1 cellular context compared by ENCODE assay signal in the genomic region with DNA sequence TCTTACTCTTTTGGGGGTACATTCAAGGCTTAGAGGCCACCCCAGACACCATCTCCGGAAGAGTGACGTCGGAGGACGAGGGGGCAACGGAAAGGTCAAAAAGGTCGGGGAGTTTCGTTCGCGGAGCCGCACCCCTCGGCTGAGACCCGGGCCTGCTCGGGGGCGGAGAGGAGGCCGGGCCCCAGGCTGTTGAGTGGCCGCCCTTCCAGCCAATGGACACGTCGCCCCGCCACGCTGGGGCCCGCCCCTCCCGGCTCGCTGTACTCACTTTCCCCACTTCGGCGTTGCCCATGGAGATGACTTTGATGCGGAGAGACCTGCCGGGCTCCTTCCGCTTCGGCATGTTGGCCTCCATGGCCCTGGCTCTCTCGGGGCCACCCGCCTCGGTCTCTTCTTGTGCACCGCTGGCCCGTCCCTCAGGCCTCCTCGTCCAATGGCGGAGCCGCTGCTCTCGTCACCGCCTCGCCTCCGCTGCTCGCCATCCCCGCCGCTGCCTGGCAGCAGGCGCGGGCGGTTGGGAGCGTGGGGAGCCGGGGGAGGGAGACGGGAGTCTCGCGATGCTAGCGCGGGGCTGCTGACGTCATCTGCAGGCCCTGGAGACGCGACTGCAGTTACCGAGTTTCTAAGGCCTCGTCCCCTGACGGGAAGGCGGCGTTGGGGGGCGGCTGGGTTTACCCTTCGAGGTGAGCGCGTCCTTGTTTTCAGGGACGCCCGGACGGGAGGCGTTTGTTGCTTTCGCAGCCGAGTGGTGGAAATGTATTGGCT.
TF ChIP-seq lines count a peak whose summit lies in the region.

A gene (minus strand): TSS at position 406 of the 765 bp plus-strand sequence. CDS start 51 bp downstream, at position 355.

TF ChIP-seq in WTC11, 78 proteins besides CTCF, POLR2A, EP300 and RAD21 (continued from another document and continues in another):
- TF ChIP-seq, protein P1, sequence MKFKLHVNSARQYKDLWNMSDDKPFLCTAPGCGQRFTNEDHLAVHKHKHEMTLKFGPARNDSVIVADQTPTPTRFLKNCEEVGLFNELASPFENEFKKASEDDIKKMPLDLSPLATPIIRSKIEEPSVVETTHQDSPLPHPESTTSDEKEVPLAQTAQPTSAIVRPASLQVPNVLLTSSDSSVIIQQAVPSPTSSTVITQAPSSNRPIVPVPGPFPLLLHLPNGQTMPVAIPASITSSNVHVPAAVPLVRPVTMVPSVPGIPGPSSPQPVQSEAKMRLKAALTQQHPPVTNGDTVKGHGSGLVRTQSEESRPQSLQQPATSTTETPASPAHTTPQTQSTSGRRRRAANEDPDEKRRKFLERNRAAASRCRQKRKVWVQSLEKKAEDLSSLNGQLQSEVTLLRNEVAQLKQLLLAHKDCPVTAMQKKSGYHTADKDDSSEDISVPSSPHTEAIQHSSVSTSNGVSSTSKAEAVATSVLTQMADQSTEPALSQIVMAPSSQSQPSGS (CRISPR knock-in tag; IDR thresholded peaks at IDR 0.05; ENCODE audit: borderline replicate concordance, low read depth) = no peak
- TF ChIP-seq CBFB (CRISPR knock-in tag; IDR thresholded peaks at IDR 0.05; ENCODE audit: low read depth) (peak; percentile 81; the same call in 1 of the 2 replicates), SOX15 (CRISPR knock-in tag; IDR thresholded peaks at IDR 0.05) (no peak), JUN (CRISPR knock-in tag; IDR thresholded peaks at IDR 0.05) (no peak), ZNF416 (CRISPR knock-in tag; IDR thresholded peaks at IDR 0.05) (no peak), NR3C1 (CRISPR knock-in tag; conservative IDR thresholded peaks at IDR 0.05; ENCODE audit: low read depth) (no peak), ESRRA (CRISPR knock-in tag; IDR thresholded peaks at IDR 0.05; ENCODE audit: borderline replicate concordance) (peak; percentile 73), FOXK1 (CRISPR knock-in tag; IDR thresholded peaks at IDR 0.05) (peak; percentile 93), FOXJ3 (CRISPR knock-in tag; IDR thresholded peaks at IDR 0.05; ENCODE audit: borderline replicate concordance) (no peak), FOXP1 (CRISPR knock-in tag; IDR thresholded peaks at IDR 0.05; ENCODE audit: borderline replicate concordance) (peak; percentile 93), TP53 (CRISPR knock-in tag; IDR thresholded peaks at IDR 0.05) (0 out of 2 replicates have a peak, but pooled peaks have one; percentile 28), NFYB (CRISPR knock-in tag; conservative IDR thresholded peaks at IDR 0.05; ENCODE audit: low read depth) (peak; percentile 88), GRHL2 (CRISPR knock-in tag; IDR thresholded peaks at IDR 0.05; ENCODE audit: insufficient replicate concordance, severe bottlenecking) (no peak), CREM (CRISPR knock-in tag; IDR thresholded peaks at IDR 0.05) (peak; percentile 93), ZNF263 (CRISPR knock-in tag; IDR thresholded peaks at IDR 0.05; ENCODE audit: low read depth) (no peak), NFE2L1 (CRISPR knock-in tag; IDR thresholded peaks at IDR 0.05) (peak; percentile 70; the same call in 1 of the 2 replicates), EMX1 (CRISPR knock-in tag; IDR thresholded peaks at IDR 0.05) (no peak), ZNF121 (CRISPR knock-in tag; IDR thresholded peaks at IDR 0.05) (no peak), ZNF396 (CRISPR knock-in tag; IDR thresholded peaks at IDR 0.05; ENCODE audit: borderline replicate concordance) (no peak), ATF1 (CRISPR knock-in tag; IDR thresholded peaks at IDR 0.05) (no peak), ZBTB21 (CRISPR knock-in tag; IDR thresholded peaks at IDR 0.05; ENCODE audit: borderline replicate concordance) (peak; percentile 73; the same call in 1 of the 2 replicates), PRRX2 (CRISPR knock-in tag; IDR thresholded peaks at IDR 0.05) (no peak), GABPB1 (CRISPR knock-in tag; IDR thresholded peaks at IDR 0.05) (peak; percentile 80), ZNF219 (CRISPR knock-in tag; IDR thresholded peaks at IDR 0.05; ENCODE audit: borderline replicate concordance) (no peak), TEAD4 (CRISPR knock-in tag; IDR thresholded peaks at IDR 0.05) (no peak), ETV6 (CRISPR knock-in tag; IDR thresholded peaks at IDR 0.05) (peak; percentile 90), SMAD3 (CRISPR knock-in tag; IDR thresholded peaks at IDR 0.05; ENCODE audit: borderline replicate concordance) (0 out of 2 replicates have a peak, but pooled peaks have one; percentile 17), ZNF423 (CRISPR knock-in tag; IDR thresholded peaks at IDR 0.05) (no peak), MXD4 (CRISPR knock-in tag; IDR thresholded peaks at IDR 0.05; ENCODE audit: borderline replicate concordance) (no peak)
- TF ChIP-seq, protein P2, sequence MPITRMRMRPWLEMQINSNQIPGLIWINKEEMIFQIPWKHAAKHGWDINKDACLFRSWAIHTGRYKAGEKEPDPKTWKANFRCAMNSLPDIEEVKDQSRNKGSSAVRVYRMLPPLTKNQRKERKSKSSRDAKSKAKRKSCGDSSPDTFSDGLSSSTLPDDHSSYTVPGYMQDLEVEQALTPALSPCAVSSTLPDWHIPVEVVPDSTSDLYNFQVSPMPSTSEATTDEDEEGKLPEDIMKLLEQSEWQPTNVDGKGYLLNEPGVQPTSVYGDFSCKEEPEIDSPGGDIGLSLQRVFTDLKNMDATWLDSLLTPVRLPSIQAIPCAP (CRISPR knock-in tag; IDR thresholded peaks at IDR 0.05) = 0 out of 2 replicates have a peak, but pooled peaks have one; percentile 39
- TF ChIP-seq, protein P3, sequence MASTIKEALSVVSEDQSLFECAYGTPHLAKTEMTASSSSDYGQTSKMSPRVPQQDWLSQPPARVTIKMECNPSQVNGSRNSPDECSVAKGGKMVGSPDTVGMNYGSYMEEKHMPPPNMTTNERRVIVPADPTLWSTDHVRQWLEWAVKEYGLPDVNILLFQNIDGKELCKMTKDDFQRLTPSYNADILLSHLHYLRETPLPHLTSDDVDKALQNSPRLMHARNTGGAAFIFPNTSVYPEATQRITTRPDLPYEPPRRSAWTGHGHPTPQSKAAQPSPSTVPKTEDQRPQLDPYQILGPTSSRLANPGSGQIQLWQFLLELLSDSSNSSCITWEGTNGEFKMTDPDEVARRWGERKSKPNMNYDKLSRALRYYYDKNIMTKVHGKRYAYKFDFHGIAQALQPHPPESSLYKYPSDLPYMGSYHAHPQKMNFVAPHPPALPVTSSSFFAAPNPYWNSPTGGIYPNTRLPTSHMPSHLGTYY (CRISPR knock-in tag; IDR thresholded peaks at IDR 0.05) = no peak
- TF ChIP-seq, protein P4, sequence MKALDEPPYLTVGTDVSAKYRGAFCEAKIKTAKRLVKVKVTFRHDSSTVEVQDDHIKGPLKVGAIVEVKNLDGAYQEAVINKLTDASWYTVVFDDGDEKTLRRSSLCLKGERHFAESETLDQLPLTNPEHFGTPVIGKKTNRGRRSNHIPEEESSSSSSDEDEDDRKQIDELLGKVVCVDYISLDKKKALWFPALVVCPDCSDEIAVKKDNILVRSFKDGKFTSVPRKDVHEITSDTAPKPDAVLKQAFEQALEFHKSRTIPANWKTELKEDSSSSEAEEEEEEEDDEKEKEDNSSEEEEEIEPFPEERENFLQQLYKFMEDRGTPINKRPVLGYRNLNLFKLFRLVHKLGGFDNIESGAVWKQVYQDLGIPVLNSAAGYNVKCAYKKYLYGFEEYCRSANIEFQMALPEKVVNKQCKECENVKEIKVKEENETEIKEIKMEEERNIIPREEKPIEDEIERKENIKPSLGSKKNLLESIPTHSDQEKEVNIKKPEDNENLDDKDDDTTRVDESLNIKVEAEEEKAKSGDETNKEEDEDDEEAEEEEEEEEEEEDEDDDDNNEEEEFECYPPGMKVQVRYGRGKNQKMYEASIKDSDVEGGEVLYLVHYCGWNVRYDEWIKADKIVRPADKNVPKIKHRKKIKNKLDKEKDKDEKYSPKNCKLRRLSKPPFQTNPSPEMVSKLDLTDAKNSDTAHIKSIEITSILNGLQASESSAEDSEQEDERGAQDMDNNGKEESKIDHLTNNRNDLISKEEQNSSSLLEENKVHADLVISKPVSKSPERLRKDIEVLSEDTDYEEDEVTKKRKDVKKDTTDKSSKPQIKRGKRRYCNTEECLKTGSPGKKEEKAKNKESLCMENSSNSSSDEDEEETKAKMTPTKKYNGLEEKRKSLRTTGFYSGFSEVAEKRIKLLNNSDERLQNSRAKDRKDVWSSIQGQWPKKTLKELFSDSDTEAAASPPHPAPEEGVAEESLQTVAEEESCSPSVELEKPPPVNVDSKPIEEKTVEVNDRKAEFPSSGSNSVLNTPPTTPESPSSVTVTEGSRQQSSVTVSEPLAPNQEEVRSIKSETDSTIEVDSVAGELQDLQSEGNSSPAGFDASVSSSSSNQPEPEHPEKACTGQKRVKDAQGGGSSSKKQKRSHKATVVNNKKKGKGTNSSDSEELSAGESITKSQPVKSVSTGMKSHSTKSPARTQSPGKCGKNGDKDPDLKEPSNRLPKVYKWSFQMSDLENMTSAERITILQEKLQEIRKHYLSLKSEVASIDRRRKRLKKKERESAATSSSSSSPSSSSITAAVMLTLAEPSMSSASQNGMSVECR (CRISPR knock-in tag; IDR thresholded peaks at IDR 0.05; ENCODE audit: borderline replicate concordance) = peak; percentile 62; the same call in 1 of the 2 replicates
- TF ChIP-seq, protein P5, sequence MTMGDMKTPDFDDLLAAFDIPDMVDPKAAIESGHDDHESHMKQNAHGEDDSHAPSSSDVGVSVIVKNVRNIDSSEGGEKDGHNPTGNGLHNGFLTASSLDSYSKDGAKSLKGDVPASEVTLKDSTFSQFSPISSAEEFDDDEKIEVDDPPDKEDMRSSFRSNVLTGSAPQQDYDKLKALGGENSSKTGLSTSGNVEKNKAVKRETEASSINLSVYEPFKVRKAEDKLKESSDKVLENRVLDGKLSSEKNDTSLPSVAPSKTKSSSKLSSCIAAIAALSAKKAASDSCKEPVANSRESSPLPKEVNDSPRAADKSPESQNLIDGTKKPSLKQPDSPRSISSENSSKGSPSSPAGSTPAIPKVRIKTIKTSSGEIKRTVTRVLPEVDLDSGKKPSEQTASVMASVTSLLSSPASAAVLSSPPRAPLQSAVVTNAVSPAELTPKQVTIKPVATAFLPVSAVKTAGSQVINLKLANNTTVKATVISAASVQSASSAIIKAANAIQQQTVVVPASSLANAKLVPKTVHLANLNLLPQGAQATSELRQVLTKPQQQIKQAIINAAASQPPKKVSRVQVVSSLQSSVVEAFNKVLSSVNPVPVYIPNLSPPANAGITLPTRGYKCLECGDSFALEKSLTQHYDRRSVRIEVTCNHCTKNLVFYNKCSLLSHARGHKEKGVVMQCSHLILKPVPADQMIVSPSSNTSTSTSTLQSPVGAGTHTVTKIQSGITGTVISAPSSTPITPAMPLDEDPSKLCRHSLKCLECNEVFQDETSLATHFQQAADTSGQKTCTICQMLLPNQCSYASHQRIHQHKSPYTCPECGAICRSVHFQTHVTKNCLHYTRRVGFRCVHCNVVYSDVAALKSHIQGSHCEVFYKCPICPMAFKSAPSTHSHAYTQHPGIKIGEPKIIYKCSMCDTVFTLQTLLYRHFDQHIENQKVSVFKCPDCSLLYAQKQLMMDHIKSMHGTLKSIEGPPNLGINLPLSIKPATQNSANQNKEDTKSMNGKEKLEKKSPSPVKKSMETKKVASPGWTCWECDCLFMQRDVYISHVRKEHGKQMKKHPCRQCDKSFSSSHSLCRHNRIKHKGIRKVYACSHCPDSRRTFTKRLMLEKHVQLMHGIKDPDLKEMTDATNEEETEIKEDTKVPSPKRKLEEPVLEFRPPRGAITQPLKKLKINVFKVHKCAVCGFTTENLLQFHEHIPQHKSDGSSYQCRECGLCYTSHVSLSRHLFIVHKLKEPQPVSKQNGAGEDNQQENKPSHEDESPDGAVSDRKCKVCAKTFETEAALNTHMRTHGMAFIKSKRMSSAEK (CRISPR knock-in tag; IDR thresholded peaks at IDR 0.05; ENCODE audit: borderline replicate concordance) = no peak
- TF ChIP-seq, protein P6, sequence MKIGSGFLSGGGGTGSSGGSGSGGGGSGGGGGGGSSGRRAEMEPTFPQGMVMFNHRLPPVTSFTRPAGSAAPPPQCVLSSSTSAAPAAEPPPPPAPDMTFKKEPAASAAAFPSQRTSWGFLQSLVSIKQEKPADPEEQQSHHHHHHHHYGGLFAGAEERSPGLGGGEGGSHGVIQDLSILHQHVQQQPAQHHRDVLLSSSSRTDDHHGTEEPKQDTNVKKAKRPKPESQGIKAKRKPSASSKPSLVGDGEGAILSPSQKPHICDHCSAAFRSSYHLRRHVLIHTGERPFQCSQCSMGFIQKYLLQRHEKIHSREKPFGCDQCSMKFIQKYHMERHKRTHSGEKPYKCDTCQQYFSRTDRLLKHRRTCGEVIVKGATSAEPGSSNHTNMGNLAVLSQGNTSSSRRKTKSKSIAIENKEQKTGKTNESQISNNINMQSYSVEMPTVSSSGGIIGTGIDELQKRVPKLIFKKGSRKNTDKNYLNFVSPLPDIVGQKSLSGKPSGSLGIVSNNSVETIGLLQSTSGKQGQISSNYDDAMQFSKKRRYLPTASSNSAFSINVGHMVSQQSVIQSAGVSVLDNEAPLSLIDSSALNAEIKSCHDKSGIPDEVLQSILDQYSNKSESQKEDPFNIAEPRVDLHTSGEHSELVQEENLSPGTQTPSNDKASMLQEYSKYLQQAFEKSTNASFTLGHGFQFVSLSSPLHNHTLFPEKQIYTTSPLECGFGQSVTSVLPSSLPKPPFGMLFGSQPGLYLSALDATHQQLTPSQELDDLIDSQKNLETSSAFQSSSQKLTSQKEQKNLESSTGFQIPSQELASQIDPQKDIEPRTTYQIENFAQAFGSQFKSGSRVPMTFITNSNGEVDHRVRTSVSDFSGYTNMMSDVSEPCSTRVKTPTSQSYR (CRISPR knock-in tag; IDR thresholded peaks at IDR 0.05) = no peak; the same call in 1 of the 2 replicates
- TF ChIP-seq, protein P7, sequence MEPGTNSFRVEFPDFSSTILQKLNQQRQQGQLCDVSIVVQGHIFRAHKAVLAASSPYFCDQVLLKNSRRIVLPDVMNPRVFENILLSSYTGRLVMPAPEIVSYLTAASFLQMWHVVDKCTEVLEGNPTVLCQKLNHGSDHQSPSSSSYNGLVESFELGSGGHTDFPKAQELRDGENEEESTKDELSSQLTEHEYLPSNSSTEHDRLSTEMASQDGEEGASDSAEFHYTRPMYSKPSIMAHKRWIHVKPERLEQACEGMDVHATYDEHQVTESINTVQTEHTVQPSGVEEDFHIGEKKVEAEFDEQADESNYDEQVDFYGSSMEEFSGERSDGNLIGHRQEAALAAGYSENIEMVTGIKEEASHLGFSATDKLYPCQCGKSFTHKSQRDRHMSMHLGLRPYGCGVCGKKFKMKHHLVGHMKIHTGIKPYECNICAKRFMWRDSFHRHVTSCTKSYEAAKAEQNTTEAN (CRISPR knock-in tag; IDR thresholded peaks at IDR 0.05) = no peak
- TF ChIP-seq, protein P8, sequence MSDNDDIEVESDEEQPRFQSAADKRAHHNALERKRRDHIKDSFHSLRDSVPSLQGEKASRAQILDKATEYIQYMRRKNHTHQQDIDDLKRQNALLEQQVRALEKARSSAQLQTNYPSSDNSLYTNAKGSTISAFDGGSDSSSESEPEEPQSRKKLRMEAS (CRISPR knock-in tag; IDR thresholded peaks at IDR 0.05) = peak; percentile 91
- TF ChIP-seq, protein P9, sequence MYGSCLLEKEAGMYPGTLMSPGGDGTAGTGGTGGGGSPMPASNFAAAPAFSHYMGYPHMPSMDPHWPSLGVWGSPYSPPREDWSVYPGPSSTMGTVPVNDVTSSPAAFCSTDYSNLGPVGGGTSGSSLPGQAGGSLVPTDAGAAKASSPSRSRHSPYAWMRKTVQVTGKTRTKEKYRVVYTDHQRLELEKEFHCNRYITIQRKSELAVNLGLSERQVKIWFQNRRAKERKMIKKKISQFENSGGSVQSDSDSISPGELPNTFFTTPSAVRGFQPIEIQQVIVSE (CRISPR knock-in tag; IDR thresholded peaks at IDR 0.05; ENCODE audit: borderline replicate concordance) = no peak
